Comparison of ENCODE assay signal across 8 cellular contexts in genomic region chr1:223998676-223999448, GRCh38.
DNase-seq lines count a peak whose midpoint lies in the region; ATAC-seq, FAIRE-seq and TF ChIP-seq lines count a peak whose summit lies in the region.
"Not testable (repeated sequence)": the region's sequence is repeated elsewhere in the genome, so short reads cannot be mapped to it uniquely, and the experiment has no call there.

No MANE protein-coding gene starts in this region.

- H3K9me3 ChIP-seq in A549; Karpas-422 (ENCODE audit: low read length): not testable (repeated sequence)

- intact Hi-C loops in activated B cell treated with CpG ODN at 0.5 μM for 24 hours (cut with micrococcal nuclease) = loop anchor here (10.0 kb wide), 3 partner anchors 116 to 1184 kb away; partner anchors contain the start of genes DISP1, FBXO28 and WDR26

- H3K79me2 ChIP-seq in Karpas-422 (ENCODE audit: low read length) = peaks cover 35% of the 10 kb centered on the region

- POLR2A ChIA-PET in A549 (lab: Yijun Ruan, JAX); activated B cell treated with CpG ODN at 0.5 μM for 24 hours (lab: Charles Lee): not testable (repeated sequence)

- H3K4me3 Mint-ChIP-seq in activated B cell treated with CpG ODN at 0.5 μM for 24 hours (peak overlapping the region; percentile 41), memory B cell (peak overlapping the region; percentile 36)
- H3K4me3 Mint-ChIP-seq in stimulated activated naive B cell treated with anti-CD40 and anti-IgM and Interleukin-4, amounts not matched to agents 10 μg/mL and 1 μg/mL and 100 μg/mL, for 72 hours = peak overlapping the region; percentile 3 to 46

- H3K4me1 Mint-ChIP-seq in activated B cell treated with CpG ODN at 0.5 μM for 24 hours = peaks cover 16% of the 10 kb centered on the region
- H3K4me1 Mint-ChIP-seq in memory B cell = not testable (repeated sequence)
- H3K4me1 Mint-ChIP-seq in stimulated activated naive B cell treated with anti-CD40 and anti-IgM and Interleukin-4, amounts not matched to agents 10 μg/mL and 1 μg/mL and 100 μg/mL, for 72 hours = peaks cover 9 to 13% of the 10 kb centered on the region in 2 donors

- ATAC-seq in A549 (peak; percentile 72 to 76; a peak in 4 of 6 replicates), GM21381 (IDR thresholded peaks at IDR 0.05; ENCODE audit: unreplicated experiment) (peak; percentile 58), activated B cell treated with CpG ODN at 0.5 μM for 24 hours (ENCODE audit: low read depth) (peak; percentile 58), memory B cell (ENCODE audit: low read depth) (peak; percentile 96)
- peak; percentile 71 for ATAC-seq in stimulated activated naive B cell treated with anti-CD40 and anti-IgM and Interleukin-4, amounts not matched to agents 10 μg/mL and 1 μg/mL and 100 μg/mL, for 72 hours (replicated peaks)

- not testable (repeated sequence) for FAIRE-seq in A549 (lab: Jason Lieb, UNC)

- not testable (repeated sequence) for H3K4me3 ChIP-seq in A549; Karpas-422 (ENCODE audit: low read length); fibroblast of mammary gland (ENCODE audit: control insufficient read depth, low read depth, low read length)

- H3K36me3 Mint-ChIP-seq in activated B cell treated with CpG ODN at 0.5 μM for 24 hours (ENCODE audit: low read depth); memory B cell; stimulated activated naive B cell treated with anti-CD40 and anti-IgM and Interleukin-4, amounts not matched to agents 10 μg/mL and 1 μg/mL and 100 μg/mL, for 72 hours: not testable (repeated sequence)

- not testable (repeated sequence) for H2AFZ ChIP-seq in Karpas-422 (ENCODE audit: low read length)

- not testable (repeated sequence) for H3K9me2 ChIP-seq in Karpas-422 (replicated peaks; ENCODE audit: insufficient read depth, low read length)

- TF ChIP-seq POLR2A in A549 (IDR thresholded peaks at IDR 0.05; ENCODE audit: low read length) = not testable (repeated sequence)

- not testable (repeated sequence) for H4K20me1 ChIP-seq in Karpas-422 (ENCODE audit: insufficient read depth, low read depth, low read length)

- not testable (repeated sequence) for H3K27me3 ChIP-seq in Karpas-422 (ENCODE audit: low read length)

- H3K4me1 ChIP-seq in A549; Karpas-422 (ENCODE audit: low read length): not testable (repeated sequence)

- H3K36me3 ChIP-seq in Karpas-422 (ENCODE audit: insufficient read depth, low read length) = not testable (repeated sequence)

- not testable (repeated sequence) for TF ChIP-seq RAD21 in A549 (conservative IDR thresholded peaks at IDR 0.05 in 1 of 2, IDR thresholded peaks at IDR 0.05 in 1 of 2)

- TF ChIP-seq EP300 in A549 (IDR thresholded peaks at IDR 0.05) = not testable (repeated sequence)

- H3K27ac Mint-ChIP-seq in activated B cell treated with CpG ODN at 0.5 μM for 24 hours (peak overlapping the region; percentile 46), memory B cell (peak overlapping the region; percentile 66)
- H3K27ac Mint-ChIP-seq in stimulated activated naive B cell treated with anti-CD40 and anti-IgM and Interleukin-4, amounts not matched to agents 10 μg/mL and 1 μg/mL and 100 μg/mL, for 72 hours = peak overlapping the region; percentile 38

- CTCF ChIA-PET in A549 (lab: Yijun Ruan, JAX); activated B cell treated with CpG ODN at 0.5 μM for 24 hours (lab: Charles Lee): not testable (repeated sequence)

- 88% methylated on average over 3 of the region's 4 CpGs for WGBS in A549 (ENCODE audit: missing lambda C conversion rate)

- TF ChIP-seq CTCF in A549 (IDR thresholded peaks at IDR 0.05); activated B cell treated with CpG ODN at 0.5 μM for 24 hours (IDR thresholded peaks at IDR 0.05); fibroblast of mammary gland (conservative IDR thresholded peaks at IDR 0.05; ENCODE audit: control insufficient read depth, insufficient read depth, low read depth, low read length): not testable (repeated sequence)

- not testable (repeated sequence) for H3K9me3 Mint-ChIP-seq in activated B cell treated with CpG ODN at 0.5 μM for 24 hours; memory B cell; stimulated activated naive B cell treated with anti-CD40 and anti-IgM and Interleukin-4, amounts not matched to agents 10 μg/mL and 1 μg/mL and 100 μg/mL, for 72 hours

- not testable (repeated sequence) for H3K27me3 Mint-ChIP-seq in activated B cell treated with CpG ODN at 0.5 μM for 24 hours; memory B cell; stimulated activated naive B cell treated with anti-CD40 and anti-IgM and Interleukin-4, amounts not matched to agents 10 μg/mL and 1 μg/mL and 100 μg/mL, for 72 hours

- not testable (repeated sequence) for H3K27ac ChIP-seq in A549; Karpas-422 (ENCODE audit: low read length)

- not testable (repeated sequence) for H3K9ac ChIP-seq in Karpas-422 (ENCODE audit: low read length)

- not testable (repeated sequence) for DNase-seq in A549 (ENCODE audit: low read depth in 1 of 2, low spot score in 1 of 2); activated B cell treated with CpG ODN at 0.5 μM for 24 hours; memory B cell (ENCODE audit: low spot score in 2 of 2); stimulated activated naive B cell treated with anti-CD40 and anti-IgM and Interleukin-4, amounts not matched to agents 10 μg/mL and 1 μg/mL and 100 μg/mL, for 72 hours
- DNase-seq in Karpas-422 = peak; percentile 52
- DNase-seq in OCI-M1 (lab: John Stamatoyannopoulos, UW) = peak; percentile 70
- peak; percentile 10 for DNase-seq in fibroblast of mammary gland (ENCODE audit: low read depth)

- H3K4me2 ChIP-seq in A549; Karpas-422 (ENCODE audit: low read depth, low read length, poor library complexity, severe bottlenecking): not testable (repeated sequence)
